In the genomic region with DNA sequence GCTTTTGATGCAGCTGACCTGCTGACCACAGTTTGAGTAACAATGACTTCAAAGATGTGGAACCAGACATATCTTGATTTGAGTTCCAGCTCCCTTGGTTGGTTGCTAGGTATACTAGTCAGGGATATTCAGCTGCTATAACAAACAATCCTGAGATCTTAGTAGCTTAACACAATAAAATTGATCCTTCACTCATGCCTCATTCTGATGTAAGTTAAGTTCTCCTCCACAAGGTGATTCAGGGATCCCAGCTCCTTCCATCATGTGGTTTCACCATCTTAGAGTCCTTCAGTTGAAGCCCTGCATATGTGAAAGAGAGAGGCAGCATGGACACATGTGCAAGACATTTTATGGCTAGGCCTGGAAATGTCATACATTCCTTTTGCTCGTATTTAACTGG, we compare ENCODE assay signal across 1 cellular context.
TF ChIP-seq lines count a peak whose summit lies in the region.

No MANE protein-coding gene starts in this region.

TF ChIP-seq in GM12878, 131 proteins besides CTCF, POLR2A, EP300 and RAD21:
- TF ChIP-seq, protein P1, sequence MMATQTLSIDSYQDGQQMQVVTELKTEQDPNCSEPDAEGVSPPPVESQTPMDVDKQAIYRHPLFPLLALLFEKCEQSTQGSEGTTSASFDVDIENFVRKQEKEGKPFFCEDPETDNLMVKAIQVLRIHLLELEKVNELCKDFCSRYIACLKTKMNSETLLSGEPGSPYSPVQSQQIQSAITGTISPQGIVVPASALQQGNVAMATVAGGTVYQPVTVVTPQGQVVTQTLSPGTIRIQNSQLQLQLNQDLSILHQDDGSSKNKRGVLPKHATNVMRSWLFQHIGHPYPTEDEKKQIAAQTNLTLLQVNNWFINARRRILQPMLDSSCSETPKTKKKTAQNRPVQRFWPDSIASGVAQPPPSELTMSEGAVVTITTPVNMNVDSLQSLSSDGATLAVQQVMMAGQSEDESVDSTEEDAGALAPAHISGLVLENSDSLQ (IDR thresholded peaks at IDR 0.05) = no peak
- TF ChIP-seq, protein P2, sequence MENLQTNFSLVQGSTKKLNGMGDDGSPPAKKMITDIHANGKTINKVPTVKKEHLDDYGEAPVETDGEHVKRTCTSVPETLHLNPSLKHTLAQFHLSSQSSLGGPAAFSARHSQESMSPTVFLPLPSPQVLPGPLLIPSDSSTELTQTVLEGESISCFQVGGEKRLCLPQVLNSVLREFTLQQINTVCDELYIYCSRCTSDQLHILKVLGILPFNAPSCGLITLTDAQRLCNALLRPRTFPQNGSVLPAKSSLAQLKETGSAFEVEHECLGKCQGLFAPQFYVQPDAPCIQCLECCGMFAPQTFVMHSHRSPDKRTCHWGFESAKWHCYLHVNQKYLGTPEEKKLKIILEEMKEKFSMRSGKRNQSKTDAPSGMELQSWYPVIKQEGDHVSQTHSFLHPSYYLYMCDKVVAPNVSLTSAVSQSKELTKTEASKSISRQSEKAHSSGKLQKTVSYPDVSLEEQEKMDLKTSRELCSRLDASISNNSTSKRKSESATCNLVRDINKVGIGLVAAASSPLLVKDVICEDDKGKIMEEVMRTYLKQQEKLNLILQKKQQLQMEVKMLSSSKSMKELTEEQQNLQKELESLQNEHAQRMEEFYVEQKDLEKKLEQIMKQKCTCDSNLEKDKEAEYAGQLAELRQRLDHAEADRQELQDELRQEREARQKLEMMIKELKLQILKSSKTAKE (IDR thresholded peaks at IDR 0.05; ENCODE audit: low read depth, poor library complexity, severe bottlenecking) = no peak
- TF ChIP-seq RCOR1 (conservative IDR thresholded peaks at IDR 0.05; ENCODE audit: low read depth, low read length) (no peak), NBN (IDR thresholded peaks at IDR 0.05) (no peak), POLR2AphosphoS2 (IDR thresholded peaks at IDR 0.05; ENCODE audit: low read depth, low read length) (no peak), SREBF1 (IDR thresholded peaks at IDR 0.05; ENCODE audit: low read length) (no peak)
